ENCODE assay signal across 8 cellular contexts in genomic region chr16:70737377-70738082, GRCh38. TPM values are rescaled to one million over a fixed set of nuclear protein-coding genes. Genes with fewer than 3 reads are reported as not detected.
DNase-seq lines count a peak whose midpoint lies in the region; ATAC-seq and TF ChIP-seq lines count a peak whose summit lies in the region.
"Had no signal": no experiment of that assay in that cellular context is flagged by ENCODE, and none has a peak within 500 bp of the region (broad histone marks: within the 10 kb centered on the region; RNA-seq: fewer than 3 reads in every experiment).

No MANE protein-coding gene starts in this region.

- H3K27me3 ChIP-seq in ectodermal cell (ENCODE audit: control insufficient read depth, insufficient read depth, low read length, poor library complexity, severe bottlenecking) (no peaks in the 10 kb centered on the region), tibial nerve (no peaks in the 10 kb centered on the region)
- H3K27me3 ChIP-seq: neutrophil had no signal

- peak overlapping the region; percentile 55 for H3K4me3 Mint-ChIP-seq in natural killer cell treated with Interleukin-12 subunit alpha and Interleukin-12 subunit beta and Interleukin-15 and Interleukin-18, amount 100 ng/mL, for 72 hours

- H3K4me3 ChIP-seq in ectodermal cell (ENCODE audit: insufficient read depth, low read depth, low read length) (no peak overlapping the region), tibial nerve (no peak overlapping the region)

- TF ChIP-seq EP300 in tibial nerve (IDR thresholded peaks at IDR 0.05): peak in 1 of 2 donors; percentile 78

- TF ChIP-seq CTCF in tibial nerve (IDR thresholded peaks at IDR 0.05): peak in 1 of 5 experiments; percentile 8

- H3K4me1 ChIP-seq in ectodermal cell (ENCODE audit: control insufficient read depth, insufficient read depth, low read length): peaks cover 37% of the 10 kb centered on the region
- H3K4me1 ChIP-seq in tibial nerve: peaks cover 0 to 49% (median 25%) of the 10 kb centered on the region in 4 donors

- H3K9me3 ChIP-seq in ectodermal cell (ENCODE audit: control insufficient read depth, low read length) (no peaks in the 10 kb centered on the region), tibial nerve (no peaks in the 10 kb centered on the region)
- H3K9me3 ChIP-seq: neutrophil had no signal

- H3K27ac ChIP-seq in ectodermal cell (ENCODE audit: insufficient read depth, low read depth, low read length, poor library complexity, severe bottlenecking) (peak overlapping the region; percentile 11), tibial nerve (peak overlapping the region; percentile 16 to 86 (median 78))
- H3K27ac ChIP-seq: neutrophil had no signal

- no peaks in the 10 kb centered on the region for H3K27me3 Mint-ChIP-seq in natural killer cell treated with Interleukin-12 subunit alpha and Interleukin-12 subunit beta and Interleukin-15 and Interleukin-18, amount 100 ng/mL, for 72 hours

- H3K4me1 Mint-ChIP-seq in natural killer cell treated with Interleukin-12 subunit alpha and Interleukin-12 subunit beta and Interleukin-15 and Interleukin-18, amount 100 ng/mL, for 72 hours (ENCODE audit: low read depth in 2 of 2): peaks cover 11 to 18% of the 10 kb centered on the region in 2 donors

- 90 to 91% methylated on average over 21 of the region's 21 CpGs for WGBS in ectodermal cell, 2 experiments
- 28 to 42% methylated on average over 21 of the region's 21 CpGs for WGBS in tibial nerve, 2 donors

- H3K9me3 Mint-ChIP-seq in natural killer cell treated with Interleukin-12 subunit alpha and Interleukin-12 subunit beta and Interleukin-15 and Interleukin-18, amount 100 ng/mL, for 72 hours: no peaks in the 10 kb centered on the region

- peak; percentile 91 for DNase-seq in GM19240 (ENCODE audit: insufficient read length, low spot score)
- peak; percentile 29 to 64 for DNase-seq in activated CD4-positive, alpha-beta T cell treated with anti-CD3 and anti-CD28 coated beads, Interleukin-2, amount 50 U/mL, for 24 hours (ENCODE audit: low read depth in 1 of 2, low spot score in 1 of 2)
- no peak for DNase-seq in natural killer cell treated with Interleukin-12 subunit alpha and Interleukin-12 subunit beta and Interleukin-15 and Interleukin-18, amount 100 ng/mL, for 72 hours (ENCODE audit: low spot score)
- peak; percentile 46 to 64 for DNase-seq in tibial nerve (ENCODE audit: low spot score in 2 of 2)
- DNase-seq in KG1 (lab: John Stamatoyannopoulos, UW): no peak

- H3K27ac Mint-ChIP-seq in natural killer cell treated with Interleukin-12 subunit alpha and Interleukin-12 subunit beta and Interleukin-15 and Interleukin-18, amount 100 ng/mL, for 72 hours: peak overlapping the region; percentile 71 to 80

- H3K36me3 ChIP-seq in ectodermal cell (ENCODE audit: control insufficient read depth, insufficient read depth, low read length): no peaks in the 10 kb centered on the region
- peaks cover 0 to 24% (median 0%) of the 10 kb centered on the region in 3 donors for H3K36me3 ChIP-seq in tibial nerve

- H3K36me3 Mint-ChIP-seq in natural killer cell treated with Interleukin-12 subunit alpha and Interleukin-12 subunit beta and Interleukin-15 and Interleukin-18, amount 100 ng/mL, for 72 hours: no peaks in the 10 kb centered on the region

- peak in 1 of 2 donors; percentile 38 for TF ChIP-seq POLR2A in tibial nerve (IDR thresholded peaks at IDR 0.05)

- peak; percentile 94 for ATAC-seq in HG03354 (IDR thresholded peaks at IDR 0.05; ENCODE audit: poor library complexity, severe bottlenecking, unreplicated experiment)
- peak; percentile 78 to 86 for ATAC-seq in natural killer cell treated with Interleukin-12 subunit alpha and Interleukin-12 subunit beta and Interleukin-15 and Interleukin-18, amount 100 ng/mL, for 72 hours

RNA-seq across cellular contexts. Expression of gene MTSS2, which starts 51.7 kb away (rescaled TPM):
- polyA plus RNA-seq in ectodermal cell (2013, experiment 1 of 4): 83.6 TPM
- 65.7 TPM for polyA plus RNA-seq in ectodermal cell (2013, experiment 2 of 4)
- polyA plus RNA-seq in ectodermal cell (2013, experiment 3 of 4): 67.5 TPM
- polyA plus RNA-seq in ectodermal cell (2013, experiment 4 of 4): 64.8 TPM
- total RNA-seq in natural killer cell treated with Interleukin-12 subunit alpha and Interleukin-12 subunit beta and Interleukin-15 and Interleukin-18, amount 100 ng/mL, for 72 hours: 1 to 10 TPM in 1 of 2 donors, under 1 TPM in 1; 0.70 to 1.5 TPM
- 10 to 100 TPM; 24.1 to 40.6 (median 35.4) TPM for total RNA-seq in tibial nerve

Comparison
In these comparisons a context has a peak if more than half of its experiments do, and no peak if none do; other contexts are left out.
1. DNase-seq: peak in GM19240 (single experiment), activated CD4-positive, alpha-beta T cell treated with anti-CD3 and anti-CD28 coated beads, Interleukin-2, amount 50 U/mL, for 24 hours (2 of 2) and tibial nerve (2 of 2); none in natural killer cell treated with Interleukin-12 subunit alpha and Interleukin-12 subunit beta and Interleukin-15 and Interleukin-18, amount 100 ng/mL, for 72 hours (single experiment) and KG1 (single experiment).
2. RNA of gene MTSS2, which starts 51.7 kb away (total RNA-seq): 24.1 to 40.6 TPM in tibial nerve; 0.70 to 1.5 TPM in natural killer cell treated with Interleukin-12 subunit alpha and Interleukin-12 subunit beta and Interleukin-15 and Interleukin-18, amount 100 ng/mL, for 72 hours; every median in the first group is over 4 times any median in the second.